ENCODE assay signal across 27 cellular contexts in genomic region chr18:52244658-52245057, GRCh38.
"Had no signal": no experiment of that assay in that cellular context is flagged by ENCODE, and none has a peak within 500 bp of the region (broad histone marks: within the 10 kb centered on the region; RNA-seq: fewer than 3 reads in every experiment).

No MANE protein-coding gene starts in this region.

- H3K27me3 ChIP-seq: colonic mucosa, dorsolateral prefrontal cortex, esophagus muscularis mucosa, esophagus squamous epithelium, foreskin keratinocyte, gastrocnemius medialis, gastroesophageal sphincter, heart left ventricle, heart right ventricle had no signal

- H3K9me3 ChIP-seq: colonic mucosa, gastrocnemius medialis, gastroesophageal sphincter had no signal

- H3K4me1 ChIP-seq: colonic mucosa, esophagus muscularis mucosa, esophagus squamous epithelium, foreskin keratinocyte, gastrocnemius medialis, gastroesophageal sphincter, heart left ventricle, heart right ventricle had no signal

- FAIRE-seq: colon, endometrium, endothelial cell of umbilical vein had no signal

- H3K4me3 ChIP-seq: colonic mucosa, coronary artery, dorsolateral prefrontal cortex, esophagus muscularis mucosa, esophagus squamous epithelium, gastrocnemius medialis, gastroesophageal sphincter, heart left ventricle, heart right ventricle had no signal

- H3K36me3 ChIP-seq: colonic mucosa, esophagus muscularis mucosa, esophagus squamous epithelium, gastrocnemius medialis, gastroesophageal sphincter, heart left ventricle, heart right ventricle had no signal

- DNase-seq: colonic mucosa; cortex of kidney; dermis blood vessel endothelial cell; dorsolateral prefrontal cortex; effector CD4-positive, alpha-beta T cell; effector CD8-positive, alpha-beta T cell; effector memory CD4-positive, alpha-beta T cell; effector memory CD8-positive, alpha-beta T cell; endodermal cell; erythroblast; esophagus squamous epithelium; foreskin fibroblast; foreskin keratinocyte; foreskin melanocyte; gastrocnemius medialis; glutamatergic neuron; head of caudate nucleus; heart left ventricle; heart right ventricle had no signal

- H3K27ac ChIP-seq: colonic mucosa, coronary artery, dorsolateral prefrontal cortex, epithelial cell of prostate, esophagus muscularis mucosa, esophagus squamous epithelium, foreskin keratinocyte, gastrocnemius medialis, gastroesophageal sphincter, heart left ventricle, heart right ventricle had no signal

- ATAC-seq: effector memory CD8-positive, alpha-beta T cell; esophagus mucosa; foreskin keratinocyte; gastrocnemius medialis; gastroesophageal sphincter; heart left ventricle; heart right ventricle had no signal
